ENCODE assay signal across 1 cellular context in the genomic region with DNA sequence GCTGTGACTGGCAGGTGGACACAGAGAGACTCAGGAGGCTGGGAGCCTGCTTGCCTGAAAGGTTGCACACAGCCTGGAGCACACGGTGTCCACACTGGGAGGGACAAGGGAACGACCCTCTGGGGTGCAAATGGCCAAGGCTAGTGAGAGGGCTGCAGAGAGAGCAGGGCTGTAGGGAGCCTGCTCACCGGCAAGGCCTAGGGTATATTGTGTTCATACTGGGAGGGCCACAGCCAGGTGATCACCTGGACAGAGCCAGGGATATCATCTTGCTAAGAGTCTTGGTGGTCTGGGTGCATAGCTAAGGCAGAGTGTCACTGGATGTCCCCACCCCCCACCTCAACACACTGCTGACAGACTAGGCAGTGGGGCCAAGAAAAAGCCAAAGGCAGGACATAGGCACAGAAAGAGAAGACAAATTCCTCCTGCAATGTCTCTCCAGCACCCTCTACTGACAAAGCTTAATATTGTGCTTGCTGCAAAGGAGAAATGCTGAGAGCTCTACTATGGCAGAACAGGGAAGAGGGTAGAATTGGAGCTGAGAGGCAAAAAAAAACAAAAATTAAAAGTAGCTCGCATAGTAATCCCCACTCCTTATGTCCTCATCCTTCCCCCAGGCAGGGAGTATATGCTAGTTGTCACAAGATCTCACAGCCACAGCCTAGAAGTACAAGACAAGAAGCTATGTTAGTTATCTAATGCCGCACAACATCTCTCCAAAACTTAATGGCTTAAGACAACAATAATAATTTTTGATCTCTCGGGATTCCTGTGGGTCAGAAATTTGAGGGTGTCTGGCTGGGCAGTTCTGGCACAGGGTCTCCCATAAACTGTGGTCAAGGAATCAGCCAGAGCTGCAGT.
TF ChIP-seq lines count a peak whose summit lies in the region.

No MANE protein-coding gene starts in this region.

TF ChIP-seq in HepG2, 621 proteins besides CTCF, POLR2A, EP300 and RAD21 (continues in another document):
- no peak for TF ChIP-seq CEBPB (IDR thresholded peaks at IDR 0.05; ENCODE audit: borderline replicate concordance, low read depth, low read length)
- TF ChIP-seq ELF3 (CRISPR knock-in tag; IDR thresholded peaks at IDR 0.05), result no peak
- TF ChIP-seq, protein P1, sequence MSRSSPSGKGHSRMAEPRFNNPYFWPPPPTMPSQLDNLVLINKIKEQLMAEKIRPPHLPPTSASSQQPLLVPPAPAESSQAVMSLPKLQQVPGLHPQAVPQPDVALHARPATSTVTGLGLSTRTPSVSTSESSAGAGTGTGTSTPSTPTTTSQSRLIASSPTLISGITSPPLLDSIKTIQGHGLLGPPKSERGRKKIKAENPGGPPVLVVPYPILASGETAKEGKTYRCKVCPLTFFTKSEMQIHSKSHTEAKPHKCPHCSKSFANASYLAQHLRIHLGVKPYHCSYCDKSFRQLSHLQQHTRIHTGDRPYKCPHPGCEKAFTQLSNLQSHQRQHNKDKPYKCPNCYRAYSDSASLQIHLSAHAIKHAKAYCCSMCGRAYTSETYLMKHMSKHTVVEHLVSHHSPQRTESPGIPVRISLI (CRISPR knock-in tag; IDR thresholded peaks at IDR 0.05; ENCODE audit: borderline replicate concordance), result no peak
- no peak for TF ChIP-seq MBD4 (IDR thresholded peaks at IDR 0.05; ENCODE audit: borderline replicate concordance, low read length)
- no peak for TF ChIP-seq SRSF4 (IDR thresholded peaks at IDR 0.05; ENCODE audit: low read depth, low read length, poor library complexity, severe bottlenecking)
- no peak for TF ChIP-seq ZNF350 (CRISPR knock-in tag; IDR thresholded peaks at IDR 0.05; ENCODE audit: borderline replicate concordance, low read depth)
- TF ChIP-seq MAFK (conservative IDR thresholded peaks at IDR 0.05 in 1 of 2, IDR thresholded peaks at IDR 0.05 in 1 of 2; ENCODE audit: low read length in 2 of 2), result no peak
- TF ChIP-seq SMAD3 (CRISPR knock-in tag; IDR thresholded peaks at IDR 0.05), result no peak
- no peak for TF ChIP-seq HOXA5 (CRISPR knock-in tag; IDR thresholded peaks at IDR 0.05)
- no peak for TF ChIP-seq GABPA (IDR thresholded peaks at IDR 0.05; ENCODE audit: low read depth, low read length)
- TF ChIP-seq GABPA (CRISPR knock-in tag; IDR thresholded peaks at IDR 0.05; ENCODE audit: low read depth), result no peak
- TF ChIP-seq, protein P2, sequence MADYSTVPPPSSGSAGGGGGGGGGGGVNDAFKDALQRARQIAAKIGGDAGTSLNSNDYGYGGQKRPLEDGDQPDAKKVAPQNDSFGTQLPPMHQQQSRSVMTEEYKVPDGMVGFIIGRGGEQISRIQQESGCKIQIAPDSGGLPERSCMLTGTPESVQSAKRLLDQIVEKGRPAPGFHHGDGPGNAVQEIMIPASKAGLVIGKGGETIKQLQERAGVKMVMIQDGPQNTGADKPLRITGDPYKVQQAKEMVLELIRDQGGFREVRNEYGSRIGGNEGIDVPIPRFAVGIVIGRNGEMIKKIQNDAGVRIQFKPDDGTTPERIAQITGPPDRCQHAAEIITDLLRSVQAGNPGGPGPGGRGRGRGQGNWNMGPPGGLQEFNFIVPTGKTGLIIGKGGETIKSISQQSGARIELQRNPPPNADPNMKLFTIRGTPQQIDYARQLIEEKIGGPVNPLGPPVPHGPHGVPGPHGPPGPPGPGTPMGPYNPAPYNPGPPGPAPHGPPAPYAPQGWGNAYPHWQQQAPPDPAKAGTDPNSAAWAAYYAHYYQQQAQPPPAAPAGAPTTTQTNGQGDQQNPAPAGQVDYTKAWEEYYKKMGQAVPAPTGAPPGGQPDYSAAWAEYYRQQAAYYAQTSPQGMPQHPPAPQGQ (CRISPR knock-in tag; IDR thresholded peaks at IDR 0.05; ENCODE audit: borderline replicate concordance), result no peak
- TF ChIP-seq, protein P3, sequence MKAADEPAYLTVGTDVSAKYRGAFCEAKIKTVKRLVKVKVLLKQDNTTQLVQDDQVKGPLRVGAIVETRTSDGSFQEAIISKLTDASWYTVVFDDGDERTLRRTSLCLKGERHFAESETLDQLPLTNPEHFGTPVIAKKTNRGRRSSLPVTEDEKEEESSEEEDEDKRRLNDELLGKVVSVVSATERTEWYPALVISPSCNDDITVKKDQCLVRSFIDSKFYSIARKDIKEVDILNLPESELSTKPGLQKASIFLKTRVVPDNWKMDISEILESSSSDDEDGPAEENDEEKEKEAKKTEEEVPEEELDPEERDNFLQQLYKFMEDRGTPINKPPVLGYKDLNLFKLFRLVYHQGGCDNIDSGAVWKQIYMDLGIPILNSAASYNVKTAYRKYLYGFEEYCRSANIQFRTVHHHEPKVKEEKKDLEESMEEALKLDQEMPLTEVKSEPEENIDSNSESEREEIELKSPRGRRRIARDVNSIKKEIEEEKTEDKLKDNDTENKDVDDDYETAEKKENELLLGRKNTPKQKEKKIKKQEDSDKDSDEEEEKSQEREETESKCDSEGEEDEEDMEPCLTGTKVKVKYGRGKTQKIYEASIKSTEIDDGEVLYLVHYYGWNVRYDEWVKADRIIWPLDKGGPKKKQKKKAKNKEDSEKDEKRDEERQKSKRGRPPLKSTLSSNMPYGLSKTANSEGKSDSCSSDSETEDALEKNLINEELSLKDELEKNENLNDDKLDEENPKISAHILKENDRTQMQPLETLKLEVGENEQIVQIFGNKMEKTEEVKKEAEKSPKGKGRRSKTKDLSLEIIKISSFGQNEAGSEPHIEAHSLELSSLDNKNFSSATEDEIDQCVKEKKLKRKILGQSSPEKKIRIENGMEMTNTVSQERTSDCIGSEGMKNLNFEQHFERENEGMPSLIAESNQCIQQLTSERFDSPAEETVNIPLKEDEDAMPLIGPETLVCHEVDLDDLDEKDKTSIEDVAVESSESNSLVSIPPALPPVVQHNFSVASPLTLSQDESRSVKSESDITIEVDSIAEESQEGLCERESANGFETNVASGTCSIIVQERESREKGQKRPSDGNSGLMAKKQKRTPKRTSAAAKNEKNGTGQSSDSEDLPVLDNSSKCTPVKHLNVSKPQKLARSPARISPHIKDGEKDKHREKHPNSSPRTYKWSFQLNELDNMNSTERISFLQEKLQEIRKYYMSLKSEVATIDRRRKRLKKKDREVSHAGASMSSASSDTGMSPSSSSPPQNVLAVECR (CRISPR knock-in tag; IDR thresholded peaks at IDR 0.05; ENCODE audit: borderline replicate concordance), result 0 out of 2 replicates have a peak, but pooled peaks have one; percentile 32
- TF ChIP-seq TGIF2 (CRISPR knock-in tag; IDR thresholded peaks at IDR 0.05), result no peak
- TF ChIP-seq SALL1 (CRISPR knock-in tag; IDR thresholded peaks at IDR 0.05), result 0 out of 2 replicates have a peak, but pooled peaks have one; percentile 20
- TF ChIP-seq, protein P4, sequence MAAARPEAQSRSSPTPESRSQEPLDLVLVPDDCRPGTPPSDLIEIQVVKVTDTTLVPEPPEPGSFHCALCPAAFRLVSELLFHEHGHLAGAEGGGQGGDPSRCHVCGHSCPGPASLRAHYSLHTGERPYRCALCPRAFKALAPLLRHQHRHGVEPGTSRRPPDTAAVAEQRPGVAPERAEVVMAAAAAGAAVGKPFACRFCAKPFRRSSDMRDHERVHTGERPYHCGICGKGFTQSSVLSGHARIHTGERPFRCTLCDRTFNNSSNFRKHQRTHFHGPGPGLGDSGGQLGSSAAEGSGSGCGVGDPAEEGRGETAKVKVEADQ (CRISPR knock-in tag; IDR thresholded peaks at IDR 0.05; ENCODE audit: borderline replicate concordance), result no peak
- TF ChIP-seq MAFF (IDR thresholded peaks at IDR 0.05; ENCODE audit: low read depth, low read length), result no peak
- TF ChIP-seq, protein P5, sequence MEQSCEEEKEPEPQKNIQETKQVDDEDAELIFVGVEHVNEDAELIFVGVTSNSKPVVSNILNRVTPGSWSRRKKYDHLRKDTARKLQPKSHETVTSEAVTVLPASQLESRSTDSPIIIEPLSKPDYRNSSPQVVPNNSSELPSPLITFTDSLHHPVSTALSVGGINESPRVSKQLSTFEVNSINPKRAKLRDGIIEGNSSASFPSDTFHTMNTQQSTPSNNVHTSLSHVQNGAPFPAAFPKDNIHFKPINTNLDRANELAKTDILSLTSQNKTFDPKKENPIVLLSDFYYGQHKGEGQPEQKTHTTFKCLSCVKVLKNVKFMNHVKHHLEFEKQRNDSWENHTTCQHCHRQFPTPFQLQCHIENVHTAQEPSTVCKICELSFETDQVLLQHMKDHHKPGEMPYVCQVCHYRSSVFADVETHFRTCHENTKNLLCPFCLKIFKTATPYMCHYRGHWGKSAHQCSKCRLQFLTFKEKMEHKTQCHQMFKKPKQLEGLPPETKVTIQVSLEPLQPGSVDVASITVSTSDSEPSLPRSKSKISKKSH (CRISPR knock-in tag; IDR thresholded peaks at IDR 0.05; ENCODE audit: borderline replicate concordance), result no peak
- no peak for TF ChIP-seq NCOA1 (CRISPR knock-in tag; IDR thresholded peaks at IDR 0.05)
- TF ChIP-seq, protein P6, sequence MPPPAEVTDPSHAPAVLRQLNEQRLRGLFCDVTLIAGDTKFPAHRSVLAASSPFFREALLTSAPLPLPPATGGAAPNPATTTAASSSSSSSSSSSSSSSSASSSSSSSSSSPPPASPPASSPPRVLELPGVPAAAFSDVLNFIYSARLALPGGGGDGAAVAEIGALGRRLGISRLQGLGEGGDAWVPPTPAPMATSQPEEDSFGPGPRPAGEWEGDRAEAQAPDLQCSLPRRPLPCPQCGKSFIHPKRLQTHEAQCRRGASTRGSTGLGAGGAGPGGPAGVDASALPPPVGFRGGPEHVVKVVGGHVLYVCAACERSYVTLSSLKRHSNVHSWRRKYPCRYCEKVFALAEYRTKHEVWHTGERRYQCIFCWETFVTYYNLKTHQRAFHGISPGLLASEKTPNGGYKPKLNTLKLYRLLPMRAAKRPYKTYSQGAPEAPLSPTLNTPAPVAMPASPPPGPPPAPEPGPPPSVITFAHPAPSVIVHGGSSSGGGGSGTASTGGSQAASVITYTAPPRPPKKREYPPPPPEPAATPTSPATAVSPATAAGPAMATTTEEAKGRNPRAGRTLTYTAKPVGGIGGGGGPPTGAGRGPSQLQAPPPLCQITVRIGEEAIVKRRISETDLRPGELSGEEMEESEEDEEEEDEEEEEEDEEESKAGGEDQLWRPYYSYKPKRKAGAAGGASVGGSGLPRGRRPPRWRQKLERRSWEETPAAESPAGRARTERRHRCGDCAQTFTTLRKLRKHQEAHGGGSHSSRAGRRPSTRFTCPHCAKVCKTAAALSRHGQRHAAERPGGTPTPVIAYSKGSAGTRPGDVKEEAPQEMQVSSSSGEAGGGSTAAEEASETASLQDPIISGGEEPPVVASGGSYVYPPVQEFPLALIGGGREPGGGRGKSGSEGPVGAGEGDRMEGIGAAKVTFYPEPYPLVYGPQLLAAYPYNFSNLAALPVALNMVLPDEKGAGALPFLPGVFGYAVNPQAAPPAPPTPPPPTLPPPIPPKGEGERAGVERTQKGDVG (CRISPR knock-in tag; IDR thresholded peaks at IDR 0.05; ENCODE audit: borderline replicate concordance), result no peak
- TF ChIP-seq, protein P7, sequence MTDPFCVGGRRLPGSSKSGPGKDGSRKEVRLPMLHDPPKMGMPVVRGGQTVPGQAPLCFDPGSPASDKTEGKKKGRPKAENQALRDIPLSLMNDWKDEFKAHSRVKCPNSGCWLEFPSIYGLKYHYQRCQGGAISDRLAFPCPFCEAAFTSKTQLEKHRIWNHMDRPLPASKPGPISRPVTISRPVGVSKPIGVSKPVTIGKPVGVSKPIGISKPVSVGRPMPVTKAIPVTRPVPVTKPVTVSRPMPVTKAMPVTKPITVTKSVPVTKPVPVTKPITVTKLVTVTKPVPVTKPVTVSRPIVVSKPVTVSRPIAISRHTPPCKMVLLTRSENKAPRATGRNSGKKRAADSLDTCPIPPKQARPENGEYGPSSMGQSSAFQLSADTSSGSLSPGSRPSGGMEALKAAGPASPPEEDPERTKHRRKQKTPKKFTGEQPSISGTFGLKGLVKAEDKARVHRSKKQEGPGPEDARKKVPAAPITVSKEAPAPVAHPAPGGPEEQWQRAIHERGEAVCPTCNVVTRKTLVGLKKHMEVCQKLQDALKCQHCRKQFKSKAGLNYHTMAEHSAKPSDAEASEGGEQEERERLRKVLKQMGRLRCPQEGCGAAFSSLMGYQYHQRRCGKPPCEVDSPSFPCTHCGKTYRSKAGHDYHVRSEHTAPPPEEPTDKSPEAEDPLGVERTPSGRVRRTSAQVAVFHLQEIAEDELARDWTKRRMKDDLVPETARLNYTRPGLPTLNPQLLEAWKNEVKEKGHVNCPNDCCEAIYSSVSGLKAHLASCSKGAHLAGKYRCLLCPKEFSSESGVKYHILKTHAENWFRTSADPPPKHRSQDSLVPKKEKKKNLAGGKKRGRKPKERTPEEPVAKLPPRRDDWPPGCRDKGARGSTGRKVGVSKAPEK (CRISPR knock-in tag; IDR thresholded peaks at IDR 0.05; ENCODE audit: borderline replicate concordance), result no peak
- peak; percentile 93 for TF ChIP-seq SMC3 (IDR thresholded peaks at IDR 0.05; ENCODE audit: low read length)
- TF ChIP-seq NFRKB (IDR thresholded peaks at IDR 0.05), result no peak
- no peak for TF ChIP-seq ZFP1 (CRISPR knock-in tag; IDR thresholded peaks at IDR 0.05)
- no peak for TF ChIP-seq ZNF598 (CRISPR knock-in tag; IDR thresholded peaks at IDR 0.05; ENCODE audit: borderline replicate concordance)
- TF ChIP-seq, protein P8, sequence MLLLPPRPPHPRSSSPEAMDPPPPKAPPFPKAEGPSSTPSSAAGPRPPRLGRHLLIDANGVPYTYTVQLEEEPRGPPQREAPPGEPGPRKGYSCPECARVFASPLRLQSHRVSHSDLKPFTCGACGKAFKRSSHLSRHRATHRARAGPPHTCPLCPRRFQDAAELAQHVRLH (CRISPR knock-in tag; IDR thresholded peaks at IDR 0.05; ENCODE audit: borderline replicate concordance, low read depth), result no peak
- no peak for TF ChIP-seq ELF1 (CRISPR knock-in tag; IDR thresholded peaks at IDR 0.05)
- TF ChIP-seq, protein P9, sequence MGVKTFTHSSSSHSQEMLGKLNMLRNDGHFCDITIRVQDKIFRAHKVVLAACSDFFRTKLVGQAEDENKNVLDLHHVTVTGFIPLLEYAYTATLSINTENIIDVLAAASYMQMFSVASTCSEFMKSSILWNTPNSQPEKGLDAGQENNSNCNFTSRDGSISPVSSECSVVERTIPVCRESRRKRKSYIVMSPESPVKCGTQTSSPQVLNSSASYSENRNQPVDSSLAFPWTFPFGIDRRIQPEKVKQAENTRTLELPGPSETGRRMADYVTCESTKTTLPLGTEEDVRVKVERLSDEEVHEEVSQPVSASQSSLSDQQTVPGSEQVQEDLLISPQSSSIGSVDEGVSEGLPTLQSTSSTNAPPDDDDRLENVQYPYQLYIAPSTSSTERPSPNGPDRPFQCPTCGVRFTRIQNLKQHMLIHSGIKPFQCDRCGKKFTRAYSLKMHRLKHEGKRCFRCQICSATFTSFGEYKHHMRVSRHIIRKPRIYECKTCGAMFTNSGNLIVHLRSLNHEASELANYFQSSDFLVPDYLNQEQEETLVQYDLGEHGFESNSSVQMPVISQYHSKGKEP (CRISPR knock-in tag; IDR thresholded peaks at IDR 0.05), result no peak
- 0 out of 2 replicates have a peak, but pooled peaks have one; percentile 30 for TF ChIP-seq ZMYM4 (CRISPR knock-in tag; IDR thresholded peaks at IDR 0.05)
- TF ChIP-seq HOXD1 (CRISPR knock-in tag; IDR thresholded peaks at IDR 0.05), result no peak
- no peak for TF ChIP-seq ZNF572 (CRISPR knock-in tag; IDR thresholded peaks at IDR 0.05)
- TF ChIP-seq, protein P10, sequence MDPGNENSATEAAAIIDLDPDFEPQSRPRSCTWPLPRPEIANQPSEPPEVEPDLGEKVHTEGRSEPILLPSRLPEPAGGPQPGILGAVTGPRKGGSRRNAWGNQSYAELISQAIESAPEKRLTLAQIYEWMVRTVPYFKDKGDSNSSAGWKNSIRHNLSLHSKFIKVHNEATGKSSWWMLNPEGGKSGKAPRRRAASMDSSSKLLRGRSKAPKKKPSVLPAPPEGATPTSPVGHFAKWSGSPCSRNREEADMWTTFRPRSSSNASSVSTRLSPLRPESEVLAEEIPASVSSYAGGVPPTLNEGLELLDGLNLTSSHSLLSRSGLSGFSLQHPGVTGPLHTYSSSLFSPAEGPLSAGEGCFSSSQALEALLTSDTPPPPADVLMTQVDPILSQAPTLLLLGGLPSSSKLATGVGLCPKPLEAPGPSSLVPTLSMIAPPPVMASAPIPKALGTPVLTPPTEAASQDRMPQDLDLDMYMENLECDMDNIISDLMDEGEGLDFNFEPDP (CRISPR knock-in tag; conservative IDR thresholded peaks at IDR 0.05), result 0 out of 2 replicates have a peak, but pooled peaks have one; percentile 76
- TF ChIP-seq ZNF432 (CRISPR knock-in tag; IDR thresholded peaks at IDR 0.05; ENCODE audit: borderline replicate concordance), result no peak
